Comparison of ENCODE assay signal across 2 cellular contexts in the genomic region with DNA sequence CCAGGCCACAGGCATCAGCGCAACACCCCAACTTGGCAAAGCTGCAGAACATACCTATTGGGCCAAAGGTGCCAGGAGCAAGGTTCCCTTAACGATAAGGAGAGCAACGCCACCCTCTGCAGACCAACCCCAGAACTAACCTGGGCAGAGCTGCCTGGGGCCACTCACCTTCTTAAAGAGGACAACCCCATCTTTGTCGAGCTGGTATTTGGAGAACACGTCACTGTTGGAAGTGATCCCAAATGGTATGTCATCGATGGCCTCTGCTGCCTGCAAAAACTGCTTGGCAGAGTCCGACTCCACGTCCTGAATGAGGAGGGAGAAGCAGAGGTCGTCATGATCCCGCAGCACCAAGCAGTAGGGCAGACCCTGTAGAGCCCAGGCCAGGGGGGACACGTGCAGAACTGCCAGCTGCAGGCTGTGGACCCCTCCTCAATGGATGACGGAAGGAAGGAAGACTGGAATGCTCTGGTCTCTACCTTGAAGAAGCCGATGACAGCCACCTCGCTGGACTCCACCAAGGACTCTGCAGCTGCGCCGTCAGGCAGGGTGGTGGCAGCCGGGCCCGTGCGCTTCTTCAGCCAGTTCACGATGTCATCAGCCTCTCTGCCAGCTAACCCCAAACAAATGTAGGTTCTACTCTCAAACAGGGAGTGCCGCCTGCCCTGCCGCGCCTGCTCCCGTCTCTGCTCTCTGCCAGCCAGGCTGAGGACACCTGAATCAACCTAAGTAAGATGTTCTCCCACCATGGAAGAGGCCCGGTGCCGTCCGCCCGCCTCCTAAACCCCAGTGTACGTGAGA.
TF ChIP-seq lines count a peak whose summit lies in the region.

No MANE protein-coding gene starts in this region.

TF ChIP-seq in SK-N-SH, 30 proteins besides CTCF, POLR2A, EP300 and RAD21 (continues in another document):
- TF ChIP-seq REST (IDR thresholded peaks at IDR 0.05; ENCODE audit: low read depth, low read length) (no peak), NFIC (IDR thresholded peaks at IDR 0.05; ENCODE audit: borderline replicate concordance) (no peak), FOXJ3 (CRISPR knock-in tag; IDR thresholded peaks at IDR 0.05) (no peak), EZH2phosphoT487 (IDR thresholded peaks at IDR 0.05; ENCODE audit: borderline replicate concordance, low read depth) (no peak), GABPA (IDR thresholded peaks at IDR 0.05; ENCODE audit: low read depth) (no peak), MEF2A (IDR thresholded peaks at IDR 0.05; ENCODE audit: borderline replicate concordance, low read depth) (no peak), USF2 (IDR thresholded peaks at IDR 0.05; ENCODE audit: borderline replicate concordance, low read depth, low read length) (no peak), RCOR1 (IDR thresholded peaks at IDR 0.05; ENCODE audit: low read length) (no peak), CHD2 (IDR thresholded peaks at IDR 0.05; ENCODE audit: low read length, partially characterized antibody) (no peak), POLR2AphosphoS5 (IDR thresholded peaks at IDR 0.05; ENCODE audit: low read depth, low read length) (no peak), RXRA (IDR thresholded peaks at IDR 0.05; ENCODE audit: borderline replicate concordance, low read depth) (no peak), TAF1 (IDR thresholded peaks at IDR 0.05; ENCODE audit: borderline replicate concordance, low read depth, low read length) (no peak), SIN3A (IDR thresholded peaks at IDR 0.05; ENCODE audit: borderline replicate concordance, low read depth, low read length) (no peak), TEAD4 (IDR thresholded peaks at IDR 0.05; ENCODE audit: borderline replicate concordance, insufficient read depth) (no peak), ZBTB33 (IDR thresholded peaks at IDR 0.05; ENCODE audit: borderline replicate concordance, low read depth) (no peak), SMC3 (IDR thresholded peaks at IDR 0.05; ENCODE audit: low read depth, low read length) (no peak), MAX (IDR thresholded peaks at IDR 0.05; ENCODE audit: low read depth) (no peak), RFX5 (IDR thresholded peaks at IDR 0.05; ENCODE audit: low read length) (no peak)
- TF ChIP-seq, protein P1, sequence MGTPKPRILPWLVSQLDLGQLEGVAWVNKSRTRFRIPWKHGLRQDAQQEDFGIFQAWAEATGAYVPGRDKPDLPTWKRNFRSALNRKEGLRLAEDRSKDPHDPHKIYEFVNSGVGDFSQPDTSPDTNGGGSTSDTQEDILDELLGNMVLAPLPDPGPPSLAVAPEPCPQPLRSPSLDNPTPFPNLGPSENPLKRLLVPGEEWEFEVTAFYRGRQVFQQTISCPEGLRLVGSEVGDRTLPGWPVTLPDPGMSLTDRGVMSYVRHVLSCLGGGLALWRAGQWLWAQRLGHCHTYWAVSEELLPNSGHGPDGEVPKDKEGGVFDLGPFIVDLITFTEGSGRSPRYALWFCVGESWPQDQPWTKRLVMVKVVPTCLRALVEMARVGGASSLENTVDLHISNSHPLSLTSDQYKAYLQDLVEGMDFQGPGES (IDR thresholded peaks at IDR 0.05; ENCODE audit: low read depth, low read length): no peak

TF ChIP-seq in SK-N-SH treated with all-trans-retinoic acid at 6 μM for 48 hours, 23 proteins besides CTCF, POLR2A, EP300 and RAD21:
- TF ChIP-seq ARNTL (CRISPR knock-in tag; IDR thresholded peaks at IDR 0.05; ENCODE audit: borderline replicate concordance, low read depth) (no peak), ESRRG (CRISPR knock-in tag; IDR thresholded peaks at IDR 0.05) (no peak), ZNF70 (CRISPR knock-in tag; IDR thresholded peaks at IDR 0.05) (no peak), TCF4 (CRISPR knock-in tag; IDR thresholded peaks at IDR 0.05; ENCODE audit: borderline replicate concordance) (no peak), OSR1 (CRISPR knock-in tag; IDR thresholded peaks at IDR 0.05) (no peak), ZNF8 (CRISPR knock-in tag; IDR thresholded peaks at IDR 0.05) (no peak), TOX (CRISPR knock-in tag; IDR thresholded peaks at IDR 0.05; ENCODE audit: borderline replicate concordance) (no peak), ZNF565 (CRISPR knock-in tag; conservative IDR thresholded peaks at IDR 0.05; ENCODE audit: low read depth) (no peak), ISL1 (CRISPR knock-in tag; IDR thresholded peaks at IDR 0.05) (no peak)
- TF ChIP-seq, protein P2, sequence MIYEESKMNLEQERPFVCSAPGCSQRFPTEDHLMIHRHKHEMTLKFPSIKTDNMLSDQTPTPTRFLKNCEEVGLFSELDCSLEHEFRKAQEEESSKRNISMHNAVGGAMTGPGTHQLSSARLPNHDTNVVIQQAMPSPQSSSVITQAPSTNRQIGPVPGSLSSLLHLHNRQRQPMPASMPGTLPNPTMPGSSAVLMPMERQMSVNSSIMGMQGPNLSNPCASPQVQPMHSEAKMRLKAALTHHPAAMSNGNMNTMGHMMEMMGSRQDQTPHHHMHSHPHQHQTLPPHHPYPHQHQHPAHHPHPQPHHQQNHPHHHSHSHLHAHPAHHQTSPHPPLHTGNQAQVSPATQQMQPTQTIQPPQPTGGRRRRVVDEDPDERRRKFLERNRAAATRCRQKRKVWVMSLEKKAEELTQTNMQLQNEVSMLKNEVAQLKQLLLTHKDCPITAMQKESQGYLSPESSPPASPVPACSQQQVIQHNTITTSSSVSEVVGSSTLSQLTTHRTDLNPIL (CRISPR knock-in tag; IDR thresholded peaks at IDR 0.05; ENCODE audit: low read depth): no peak
- TF ChIP-seq, protein P3, sequence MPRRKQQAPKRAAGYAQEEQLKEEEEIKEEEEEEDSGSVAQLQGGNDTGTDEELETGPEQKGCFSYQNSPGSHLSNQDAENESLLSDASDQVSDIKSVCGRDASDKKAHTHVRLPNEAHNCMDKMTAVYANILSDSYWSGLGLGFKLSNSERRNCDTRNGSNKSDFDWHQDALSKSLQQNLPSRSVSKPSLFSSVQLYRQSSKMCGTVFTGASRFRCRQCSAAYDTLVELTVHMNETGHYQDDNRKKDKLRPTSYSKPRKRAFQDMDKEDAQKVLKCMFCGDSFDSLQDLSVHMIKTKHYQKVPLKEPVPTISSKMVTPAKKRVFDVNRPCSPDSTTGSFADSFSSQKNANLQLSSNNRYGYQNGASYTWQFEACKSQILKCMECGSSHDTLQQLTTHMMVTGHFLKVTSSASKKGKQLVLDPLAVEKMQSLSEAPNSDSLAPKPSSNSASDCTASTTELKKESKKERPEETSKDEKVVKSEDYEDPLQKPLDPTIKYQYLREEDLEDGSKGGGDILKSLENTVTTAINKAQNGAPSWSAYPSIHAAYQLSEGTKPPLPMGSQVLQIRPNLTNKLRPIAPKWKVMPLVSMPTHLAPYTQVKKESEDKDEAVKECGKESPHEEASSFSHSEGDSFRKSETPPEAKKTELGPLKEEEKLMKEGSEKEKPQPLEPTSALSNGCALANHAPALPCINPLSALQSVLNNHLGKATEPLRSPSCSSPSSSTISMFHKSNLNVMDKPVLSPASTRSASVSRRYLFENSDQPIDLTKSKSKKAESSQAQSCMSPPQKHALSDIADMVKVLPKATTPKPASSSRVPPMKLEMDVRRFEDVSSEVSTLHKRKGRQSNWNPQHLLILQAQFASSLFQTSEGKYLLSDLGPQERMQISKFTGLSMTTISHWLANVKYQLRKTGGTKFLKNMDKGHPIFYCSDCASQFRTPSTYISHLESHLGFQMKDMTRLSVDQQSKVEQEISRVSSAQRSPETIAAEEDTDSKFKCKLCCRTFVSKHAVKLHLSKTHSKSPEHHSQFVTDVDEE (CRISPR knock-in tag; IDR thresholded peaks at IDR 0.05): no peak
